7 cellular contexts compared by ENCODE assay signal in genomic region chr7:76048668-76048988, GRCh38. TPM values are rescaled to one million over a fixed set of nuclear protein-coding genes. Genes with fewer than 3 reads are reported as not detected.
DNase-seq lines count a peak whose midpoint lies in the region; ATAC-seq, FAIRE-seq and TF ChIP-seq lines count a peak whose summit lies in the region.

No MANE protein-coding gene starts in this region.

- DNase-seq in Jurkat, Clone E6-1 (ENCODE audit: low read depth, low spot score): peak; percentile 19
- DNase-seq in activated CD4-positive, alpha-beta T cell treated with anti-CD3 and anti-CD28 coated beads, Interleukin-2, amount 10 ng/mL, durations not matched to agents 24 days and 14 days: peak; percentile 75
- no peak for DNase-seq in fibroblast of lung (ENCODE audit: low read depth in 2 of 2)
- peak in 2 of 6 donors; percentile 26 to 31 for DNase-seq in pancreas
- no peak for DNase-seq in epidermal melanocyte (ENCODE audit: insufficient read length, low spot score)
- no peak for DNase-seq in activated gamma-delta T cell (lab: John Stamatoyannopoulos, UW)

- peak; percentile 13 to 41 (median 35) for ATAC-seq in pancreas

- H3K9ac ChIP-seq in fibroblast of lung (ENCODE audit: insufficient read depth, low read length): peak overlapping the region; percentile 97

- H3K36me3 ChIP-seq in fibroblast of lung (ENCODE audit: control insufficient read depth, insufficient read depth, low read length): peaks cover 6% of the 10 kb centered on the region
- no peaks in the 10 kb centered on the region for H3K36me3 ChIP-seq in pancreas

- peaks cover 44% of the 10 kb centered on the region for H3K36me3 Mint-ChIP-seq in activated CD4-positive, alpha-beta T cell treated with anti-CD3 and anti-CD28 coated beads, Interleukin-2, amount 10 ng/mL, durations not matched to agents 24 days and 14 days (ENCODE audit: low read depth)

- H3K27me3 Mint-ChIP-seq in activated CD4-positive, alpha-beta T cell treated with anti-CD3 and anti-CD28 coated beads, Interleukin-2, amount 10 ng/mL, durations not matched to agents 24 days and 14 days: no peaks in the 10 kb centered on the region

- peaks cover 73% of the 10 kb centered on the region for H3K79me2 ChIP-seq in fibroblast of lung (ENCODE audit: control insufficient read depth, insufficient read depth, low read length)

- 0 out of 2 replicates have a peak, but pooled peaks have one; percentile 11 for TF ChIP-seq CTCF in GM12874 (IDR thresholded peaks at IDR 0.05; ENCODE audit: insufficient read depth, low read depth, low read length)
- no peak for TF ChIP-seq CTCF in fibroblast of lung (conservative IDR thresholded peaks at IDR 0.05 in 1 of 2, IDR thresholded peaks at IDR 0.05 in 1 of 2; ENCODE audit: low read depth in 1 of 2, low read length in 2 of 2)
- TF ChIP-seq CTCF in pancreas (IDR thresholded peaks at IDR 0.05): no peak

- H3K27ac Mint-ChIP-seq in activated CD4-positive, alpha-beta T cell treated with anti-CD3 and anti-CD28 coated beads, Interleukin-2, amount 10 ng/mL, durations not matched to agents 24 days and 14 days: peak overlapping the region; percentile 96

- peak overlapping the region; percentile 79 for H3K4me2 ChIP-seq in fibroblast of lung (ENCODE audit: extremely low read depth, insufficient read depth, low read length)

- H3K27me3 ChIP-seq in fibroblast of lung (ENCODE audit: control insufficient read depth, insufficient read depth, low read length) (no peaks in the 10 kb centered on the region), pancreas (no peaks in the 10 kb centered on the region)

- intact Hi-C loops in activated CD4-positive, alpha-beta T cell treated with anti-CD3 and anti-CD28 coated beads, Interleukin-2, amount 10 ng/mL, durations not matched to agents 24 days and 14 days (cut with micrococcal nuclease): loop anchor here (2.0 to 5.0 kb wide), 3 partner anchors 54 to 269 kb away; partner anchors contain the start of gene TMEM120A
- intact Hi-C loops in pancreas (cut with DNase I): no loop called here

- H4K20me1 ChIP-seq in fibroblast of lung (ENCODE audit: control insufficient read depth, extremely low read depth, insufficient read depth, low read length): no peaks in the 10 kb centered on the region

- H3K27ac ChIP-seq in fibroblast of lung (ENCODE audit: insufficient read depth, low read length) (peak overlapping the region; percentile 94), pancreas (peak overlapping the region; percentile 85 to 94 (median 90))

- peak overlapping the region; percentile 97 for H3K4me3 ChIP-seq in Jurkat, Clone E6-1 (ENCODE audit: low read length)
- H3K4me3 ChIP-seq in fibroblast of lung (replicated peaks in 1 of 4; ENCODE audit: control extremely low read depth in 1 of 4, insufficient read depth in 1 of 4, low read depth in 3 of 4, low read length in 4 of 4): peak overlapping the region; percentile 84 to 96 (median 94)
- peak overlapping the region; percentile 90 to 97 (median 94) for H3K4me3 ChIP-seq in pancreas

- no peaks in the 10 kb centered on the region for H3K9me3 Mint-ChIP-seq in activated CD4-positive, alpha-beta T cell treated with anti-CD3 and anti-CD28 coated beads, Interleukin-2, amount 10 ng/mL, durations not matched to agents 24 days and 14 days

- peak overlapping the region; percentile 97 for H3K4me3 Mint-ChIP-seq in activated CD4-positive, alpha-beta T cell treated with anti-CD3 and anti-CD28 coated beads, Interleukin-2, amount 10 ng/mL, durations not matched to agents 24 days and 14 days

- H3K4me1 Mint-ChIP-seq in activated CD4-positive, alpha-beta T cell treated with anti-CD3 and anti-CD28 coated beads, Interleukin-2, amount 10 ng/mL, durations not matched to agents 24 days and 14 days: peaks cover 38% of the 10 kb centered on the region

- 1 to 2% methylated on average over 9 of the region's 9 CpGs for WGBS in pancreas, 2 donors

- no peak for FAIRE-seq in pancreas (lab: Jason Lieb, UNC)

- H3K9me3 ChIP-seq in fibroblast of lung (ENCODE audit: control insufficient read depth, insufficient read depth, low read depth, low read length): no peaks in the 10 kb centered on the region
- no peaks in the 10 kb centered on the region for H3K9me3 ChIP-seq in pancreas

- no peak overlapping the region for H2AFZ ChIP-seq in fibroblast of lung (ENCODE audit: low read length)

- H3K4me1 ChIP-seq in fibroblast of lung (ENCODE audit: control insufficient read depth, extremely low read depth, insufficient read depth, low read length): peaks cover 5% of the 10 kb centered on the region
- H3K4me1 ChIP-seq in pancreas: peaks cover 9 to 19% (median 14%) of the 10 kb centered on the region in 3 donors

RNA-seq across cellular contexts. Expression of gene MDH2, which starts 0.7 kb away (rescaled TPM):
- polyA plus RNA-seq in Jurkat, Clone E6-1 (2012; ENCODE audit: insufficient read depth, insufficient read length): 341 TPM
- total RNA-seq in activated CD4-positive, alpha-beta T cell treated with anti-CD3 and anti-CD28 coated beads, Interleukin-2, amount 10 ng/mL, durations not matched to agents 24 days and 14 days: 291 and 293 TPM in 2 replicates
- 29.5 and 49.4 TPM in 2 replicates for total RNA-seq in fibroblast of lung
- polyA plus RNA-seq in fibroblast of lung: 90.7 and 131 TPM in 2 replicates
- 155 and 206 TPM in 2 replicates for polyA plus RNA-seq in fibroblast of lung (2012)
- polyA minus RNA-seq in fibroblast of lung (ENCODE audit: low replicate concordance): 313 and 535 TPM in 2 replicates
- total RNA-seq in pancreas: 100 to 1,000 TPM in 2 of 6 donors, 10 to 100 TPM in 4; 64.6 to 106 (median 91.4) TPM
- 10 to 100 TPM; 36.3 to 61.5 TPM for polyA plus RNA-seq in pancreas

RNA-seq across cellular contexts. Expression of gene STYXL1, which starts 0.8 kb away (rescaled TPM):
- 26.5 TPM for polyA plus RNA-seq in Jurkat, Clone E6-1 (2012; ENCODE audit: insufficient read depth, insufficient read length)
- total RNA-seq in activated CD4-positive, alpha-beta T cell treated with anti-CD3 and anti-CD28 coated beads, Interleukin-2, amount 10 ng/mL, durations not matched to agents 24 days and 14 days: 30.9 and 33.6 TPM in 2 replicates
- total RNA-seq in fibroblast of lung: 49.0 and 49.3 TPM in 2 replicates
- 49.8 and 61.2 TPM in 2 replicates for polyA plus RNA-seq in fibroblast of lung
- 34.7 and 41.7 TPM in 2 replicates for polyA plus RNA-seq in fibroblast of lung (2012)
- polyA minus RNA-seq in fibroblast of lung (ENCODE audit: low replicate concordance): 35.4 and 48.1 TPM in 2 replicates
- total RNA-seq in pancreas: 10 to 100 TPM; 13.3 to 24.1 (median 20.4) TPM
- polyA plus RNA-seq in pancreas: 10 to 100 TPM; 31.2 to 47.6 TPM

RNA-seq across cellular contexts. Expression of gene TMEM120A, which starts 54.2 kb away (rescaled TPM):
- polyA plus RNA-seq in Jurkat, Clone E6-1 (2012; ENCODE audit: insufficient read depth, insufficient read length): 53.7 TPM
- total RNA-seq in activated CD4-positive, alpha-beta T cell treated with anti-CD3 and anti-CD28 coated beads, Interleukin-2, amount 10 ng/mL, durations not matched to agents 24 days and 14 days: 36.1 and 38.2 TPM in 2 replicates
- total RNA-seq in fibroblast of lung (27.7 and 56.1 TPM in 2 replicates), pancreas (10 to 100 TPM; 29.5 to 38.7 (median 33.6) TPM)
- polyA plus RNA-seq in fibroblast of lung (56.5 and 62.3 TPM in 2 replicates), pancreas (10 to 100 TPM; 71.8 to 72.0 TPM)
- polyA plus RNA-seq in fibroblast of lung (2012): 49.7 and 50.7 TPM in 2 replicates
- 59.9 and 108 TPM in 2 replicates for polyA minus RNA-seq in fibroblast of lung (ENCODE audit: low replicate concordance)

Comparison
In these comparisons a context has a peak if more than half of its experiments do, and no peak if none do; other contexts are left out.
1. DNase-seq: peak in Jurkat, Clone E6-1 (single experiment) and activated CD4-positive, alpha-beta T cell treated with anti-CD3 and anti-CD28 coated beads, Interleukin-2, amount 10 ng/mL, durations not matched to agents 24 days and 14 days (single experiment); none in fibroblast of lung (0 of 2), epidermal melanocyte (single experiment) and activated gamma-delta T cell (single experiment).
2. Peak in every context shown above with its lines, with median percentiles within 50 percentile points of each other: H3K4me3 ChIP-seq.